Comparison of ENCODE assay signal across 1 cellular context in genomic region chr17:21198411-21198810, GRCh38.
TF ChIP-seq lines count a peak whose summit lies in the region.

No MANE protein-coding gene starts in this region.

TF ChIP-seq in H1, 55 proteins besides CTCF, POLR2A, EP300 and RAD21:
- TF ChIP-seq TAF7 (optimal IDR thresholded peaks at IDR 0.05; ENCODE audit: borderline replicate concordance, low read depth, low read length) (no peak), ATF3 (IDR thresholded peaks at IDR 0.05; ENCODE audit: insufficient read depth, low read depth, low read length) (no peak), EZH2 (IDR thresholded peaks at IDR 0.05; ENCODE audit: low read depth, low read length, severe bottlenecking) (no peak), CREB1 (IDR thresholded peaks at IDR 0.05) (no peak), JUND (IDR thresholded peaks at IDR 0.05; ENCODE audit: low read length) (no peak), BACH1 (IDR thresholded peaks at IDR 0.05; ENCODE audit: low read length) (no peak), CTBP2 (IDR thresholded peaks at IDR 0.05; ENCODE audit: borderline replicate concordance, insufficient read depth, insufficient read length, low read length) (no peak), YY1 (IDR thresholded peaks at IDR 0.05; ENCODE audit: low read depth, low read length) (no peak), KDM5A (IDR thresholded peaks at IDR 0.05; ENCODE audit: low read length) (no peak), RNF2 (IDR thresholded peaks at IDR 0.05; ENCODE audit: borderline replicate concordance, low read depth, low read length, missing control alignments, poor library complexity, severe bottlenecking) (no peak), KDM4A (IDR thresholded peaks at IDR 0.05; ENCODE audit: low read depth, low read length, severe bottlenecking) (no peak), CHD1 (IDR thresholded peaks at IDR 0.05; ENCODE audit: low read depth, low read length) (no peak), FOSL1 (IDR thresholded peaks at IDR 0.05; ENCODE audit: insufficient read depth, low read depth, low read length) (no peak), SP4 (IDR thresholded peaks at IDR 0.05; ENCODE audit: low read length) (no peak), SIRT6 (IDR thresholded peaks at IDR 0.05; ENCODE audit: low read length) (no peak), TBP (IDR thresholded peaks at IDR 0.05; ENCODE audit: low read depth, low read length) (no peak), SRF (IDR thresholded peaks at IDR 0.05; ENCODE audit: low read depth, low read length) (no peak), RXRA (IDR thresholded peaks at IDR 0.05; ENCODE audit: insufficient read depth, low read depth, low read length) (no peak)
- TF ChIP-seq, protein P1, sequence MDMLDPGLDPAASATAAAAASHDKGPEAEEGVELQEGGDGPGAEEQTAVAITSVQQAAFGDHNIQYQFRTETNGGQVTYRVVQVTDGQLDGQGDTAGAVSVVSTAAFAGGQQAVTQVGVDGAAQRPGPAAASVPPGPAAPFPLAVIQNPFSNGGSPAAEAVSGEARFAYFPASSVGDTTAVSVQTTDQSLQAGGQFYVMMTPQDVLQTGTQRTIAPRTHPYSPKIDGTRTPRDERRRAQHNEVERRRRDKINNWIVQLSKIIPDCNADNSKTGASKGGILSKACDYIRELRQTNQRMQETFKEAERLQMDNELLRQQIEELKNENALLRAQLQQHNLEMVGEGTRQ (IDR thresholded peaks at IDR 0.05; ENCODE audit: low read length): no peak
- TF ChIP-seq, protein P2, sequence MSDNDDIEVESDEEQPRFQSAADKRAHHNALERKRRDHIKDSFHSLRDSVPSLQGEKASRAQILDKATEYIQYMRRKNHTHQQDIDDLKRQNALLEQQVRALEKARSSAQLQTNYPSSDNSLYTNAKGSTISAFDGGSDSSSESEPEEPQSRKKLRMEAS (IDR thresholded peaks at IDR 0.05): no peak
